ENCODE assay signal across 10 cellular contexts in genomic region chr9:20618361-20618799, GRCh38. TPM values are rescaled to one million over a fixed set of nuclear protein-coding genes. Genes with fewer than 3 reads are reported as not detected.
DNase-seq lines count a peak whose midpoint lies in the region; ATAC-seq and TF ChIP-seq lines count a peak whose summit lies in the region.
"Had no signal": no experiment of that assay in that cellular context is flagged by ENCODE, and none has a peak within 500 bp of the region (broad histone marks: within the 10 kb centered on the region; RNA-seq: fewer than 3 reads in every experiment).

No MANE protein-coding gene starts in this region.

- TF ChIP-seq CTCF in brain (conservative IDR thresholded peaks at IDR 0.05), result no peak
- no peak for TF ChIP-seq CTCF in nephron (IDR thresholded peaks at IDR 0.05; ENCODE audit: unreplicated experiment in 3 of 3)

- H3K27me3 Mint-ChIP-seq in brain, result peaks cover 29% of the 10 kb centered on the region
- H3K27me3 Mint-ChIP-seq in nephron (ENCODE audit: low read depth), result peaks cover 37% of the 10 kb centered on the region

- H3K4me3 Mint-ChIP-seq in brain (peak overlapping the region; percentile 85 to 100 (median 99)), nephron (peak overlapping the region; percentile 91 to 100 (median 97))

- ATAC-seq in GM21381 (IDR thresholded peaks at IDR 0.05; ENCODE audit: unreplicated experiment) (no peak), GM21390 (IDR thresholded peaks at IDR 0.05; ENCODE audit: unreplicated experiment) (no peak), HG03354 (IDR thresholded peaks at IDR 0.05; ENCODE audit: poor library complexity, severe bottlenecking, unreplicated experiment) (no peak)
- ATAC-seq: right cardiac atrium had no signal

- H3K4me1 Mint-ChIP-seq in brain (peaks cover 66% of the 10 kb centered on the region), nephron (peaks cover 23% of the 10 kb centered on the region)

- DNase-seq in Daoy (ENCODE audit: low read depth) (peak; percentile 53), NCI-H146 (lab: John Stamatoyannopoulos, UW) (peak; percentile 84)
- no peak for DNase-seq in stimulated activated CD4-positive, alpha-beta T cell treated with anti-CD3 and anti-CD28 coated beads, Interleukin-4, amount 100 ng/mL, for 4 hours
- DNase-seq: right cardiac atrium, T-helper 9 cell had no signal

- H3K9me3 Mint-ChIP-seq in brain (no peaks in the 10 kb centered on the region), nephron (no peaks in the 10 kb centered on the region)

- H3K36me3 Mint-ChIP-seq in brain (peaks cover 18% of the 10 kb centered on the region), nephron (ENCODE audit: low read depth) (no peaks in the 10 kb centered on the region)

- H3K27ac Mint-ChIP-seq in brain (peak overlapping the region; percentile 17 to 99 (median 95)), nephron (peak overlapping the region in 1 of 3 experiments; percentile 5)

RNA-seq across cellular contexts. Expression of gene MLLT3, which starts 3.9 kb away (rescaled TPM):
- total RNA-seq in Daoy (2014; rRNA removed; shearing (Covaris generic)), result 2.1 and 3.8 TPM in 2 replicates
- polyA plus RNA-seq in brain (ENCODE audit: insufficient read depth, low read depth, low replicate concordance), result 29.4 TPM

Comparison
In these comparisons a context has a peak if more than half of its experiments do, and no peak if none do; other contexts are left out.
1. DNase-seq: peak in Daoy (single experiment) and NCI-H146 (single experiment); none in stimulated activated CD4-positive, alpha-beta T cell treated with anti-CD3 and anti-CD28 coated beads, Interleukin-4, amount 100 ng/mL, for 4 hours (0 of 2).